8 cellular contexts compared by ENCODE assay signal in the genomic region with DNA sequence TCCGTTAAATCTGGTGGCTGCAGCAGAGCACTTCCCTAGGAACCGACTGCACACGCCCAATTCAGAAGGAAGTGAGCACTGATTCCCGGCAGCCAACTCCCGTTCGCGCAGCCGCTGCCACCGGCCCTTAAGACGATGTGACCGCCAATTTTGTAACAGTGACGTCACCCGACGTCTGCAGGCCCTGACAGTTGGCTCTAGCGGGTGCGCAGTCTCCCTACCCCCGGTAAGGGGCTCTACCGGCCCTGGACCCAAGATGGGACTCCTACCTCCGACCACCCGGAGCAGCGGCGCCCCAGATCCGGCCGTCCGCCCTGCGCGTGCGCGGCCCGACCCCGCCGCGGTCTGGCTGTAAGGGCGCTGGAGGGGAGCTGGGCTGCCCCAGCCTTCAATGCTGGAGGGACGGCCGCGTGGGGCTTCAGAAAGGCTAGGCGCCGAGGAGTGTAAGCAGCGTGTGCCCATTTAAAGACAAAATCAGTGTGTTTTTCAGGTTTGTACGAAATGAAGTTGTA. TPM values are rescaled to one million over a fixed set of nuclear protein-coding genes. Genes with fewer than 3 reads are reported as not detected.
A peak's percentile ranks its signal among the peaks of the same experiment; 100 is the strongest.
DNase-seq lines count a peak whose midpoint lies in the region; ATAC-seq and TF ChIP-seq lines count a peak whose summit lies in the region.

No MANE protein-coding gene starts in this region.

- H3K9ac ChIP-seq in MM.1S (ENCODE audit: low read length) = peak overlapping the region; percentile 36; the same call in 1 of the 2 replicates

- POLR2A ChIA-PET in activated naive CD8-positive, alpha-beta T cell treated with anti-CD3 and anti-CD28 coated beads, Interleukin-2, amount 10 ng/mL, durations not matched to agents 7 days and 5 days (lab: Charles Lee) = interaction anchor here (0.7 to 3.5 kb wide), 5 partner anchors 8 to 21 kb away, joined by 3 to 29 read pairs (median 3); a partner anchor contains a TSS

- H3K36me3 Mint-ChIP-seq in activated naive CD8-positive, alpha-beta T cell treated with anti-CD3 and anti-CD28 coated beads, Interleukin-2, amount 10 ng/mL, durations not matched to agents 7 days and 5 days = peaks cover 15% of the 10 kb centered on the region
- H3K36me3 Mint-ChIP-seq in glutamatergic neuron (ENCODE audit: unreplicated experiment) = no peaks in the 10 kb centered on the region

- H3K9me3 ChIP-seq in DOHH2 (ENCODE audit: control insufficient read depth, insufficient read depth, low read length) (no peaks in the 10 kb centered on the region), MM.1S (replicated peaks; ENCODE audit: insufficient read depth, low read length) (no peaks in the 10 kb centered on the region), thymus (ENCODE audit: control insufficient read depth) (no peaks in the 10 kb centered on the region)

- under 1% methylated on average over 41 of the region's 41 CpGs for WGBS in thymus

- H3K27ac ChIP-seq in DOHH2 (ENCODE audit: low read depth, low read length) (peak overlapping the region; percentile 56), MM.1S (ENCODE audit: low read length) (no peak overlapping the region), thymus (ENCODE audit: low read depth) (peak overlapping the region; percentile 74)

- peak overlapping the region; percentile 86 for H3K4me3 Mint-ChIP-seq in activated naive CD8-positive, alpha-beta T cell treated with anti-CD3 and anti-CD28 coated beads, Interleukin-2, amount 10 ng/mL, durations not matched to agents 7 days and 5 days
- H3K4me3 Mint-ChIP-seq in glutamatergic neuron (ENCODE audit: unreplicated experiment) = peak overlapping the region; percentile 82

- peak; percentile 78 for ATAC-seq in GM21786 (IDR thresholded peaks at IDR 0.05; ENCODE audit: unreplicated experiment)
- ATAC-seq in activated naive CD8-positive, alpha-beta T cell treated with anti-CD3 and anti-CD28 coated beads, Interleukin-2, amount 10 ng/mL, durations not matched to agents 7 days and 5 days (ENCODE audit: low read depth) = peak; percentile 82

- H3K9me2 ChIP-seq in DOHH2 (replicated peaks; ENCODE audit: control insufficient read depth, low read length) (no peaks in the 10 kb centered on the region), MM.1S (replicated peaks; ENCODE audit: insufficient read depth, low read length) (no peaks in the 10 kb centered on the region)

- H3K4me1 ChIP-seq in DOHH2 (ENCODE audit: control insufficient read depth, low read length) (peaks cover 22% of the 10 kb centered on the region), MM.1S (ENCODE audit: low read length) (no peaks in the 10 kb centered on the region), thymus (ENCODE audit: control insufficient read depth, insufficient read depth, low read length) (peaks cover 7% of the 10 kb centered on the region)

- H3K9me3 Mint-ChIP-seq in activated naive CD8-positive, alpha-beta T cell treated with anti-CD3 and anti-CD28 coated beads, Interleukin-2, amount 10 ng/mL, durations not matched to agents 7 days and 5 days = no peaks in the 10 kb centered on the region
- peaks cover 3% of the 10 kb centered on the region for H3K9me3 Mint-ChIP-seq in glutamatergic neuron (ENCODE audit: unreplicated experiment)

- H3K4me3 ChIP-seq in DOHH2 (ENCODE audit: low read length) (peak overlapping the region; percentile 78), MM.1S (ENCODE audit: low read length) (peak overlapping the region; percentile 45), thymus (ENCODE audit: low read length) (peak overlapping the region; percentile 56)

- peak overlapping the region; percentile 79 for H3K27ac Mint-ChIP-seq in activated naive CD8-positive, alpha-beta T cell treated with anti-CD3 and anti-CD28 coated beads, Interleukin-2, amount 10 ng/mL, durations not matched to agents 7 days and 5 days
- H3K27ac Mint-ChIP-seq in glutamatergic neuron (ENCODE audit: unreplicated experiment) = peak overlapping the region; percentile 94

- H3K79me2 ChIP-seq in DOHH2 (ENCODE audit: control insufficient read depth, low read length) (no peaks in the 10 kb centered on the region), MM.1S (ENCODE audit: low read length) (no peaks in the 10 kb centered on the region)

- H3K27me3 Mint-ChIP-seq in activated naive CD8-positive, alpha-beta T cell treated with anti-CD3 and anti-CD28 coated beads, Interleukin-2, amount 10 ng/mL, durations not matched to agents 7 days and 5 days = no peaks in the 10 kb centered on the region
- H3K27me3 Mint-ChIP-seq in glutamatergic neuron (ENCODE audit: unreplicated experiment) = peaks cover 1% of the 10 kb centered on the region

- H3K36me3 ChIP-seq in DOHH2 (ENCODE audit: control insufficient read depth, low read length) = peaks cover 39% of the 10 kb centered on the region
- no peaks in the 10 kb centered on the region; the same call in 1 of the 2 replicates for H3K36me3 ChIP-seq in MM.1S (replicated peaks; ENCODE audit: insufficient read depth, low read length)
- H3K36me3 ChIP-seq in thymus (ENCODE audit: control insufficient read depth, insufficient read depth) = peaks cover 20% of the 10 kb centered on the region

- H3F3A ChIP-seq in DOHH2 (ENCODE audit: control insufficient read depth, insufficient read depth) (peaks cover 51% of the 10 kb centered on the region), MM.1S (ENCODE audit: insufficient read depth, low read length) (peaks cover 37% of the 10 kb centered on the region)

- DNase-seq in MM.1S = no peak
- peak; percentile 87 for DNase-seq in SK-N-DZ (ENCODE audit: low spot score)
- peak; percentile 78 for DNase-seq in activated naive CD8-positive, alpha-beta T cell treated with anti-CD3 and anti-CD28 coated beads, Interleukin-2, amount 10 ng/mL, durations not matched to agents 7 days and 5 days
- peak; percentile 87 for DNase-seq in glutamatergic neuron
- peak; percentile 72 for DNase-seq in occipital lobe (lab: John Stamatoyannopoulos, UW)

- H3K4me2 ChIP-seq in DOHH2 (ENCODE audit: low read length) (peak overlapping the region; percentile 90), MM.1S (ENCODE audit: low read depth, low read length) (peak overlapping the region; percentile 37; the same call in 1 of the 2 replicates)

- H3K27me3 ChIP-seq in DOHH2 (ENCODE audit: control insufficient read depth, low read length) (no peaks in the 10 kb centered on the region), MM.1S (replicated peaks; ENCODE audit: insufficient read depth, low read length) (no peaks in the 10 kb centered on the region), thymus (ENCODE audit: control insufficient read depth, insufficient read depth) (no peaks in the 10 kb centered on the region)

- H4K20me1 ChIP-seq in DOHH2 (ENCODE audit: control insufficient read depth, insufficient read depth, low read depth, low read length) (no peaks in the 10 kb centered on the region), MM.1S (ENCODE audit: insufficient read depth, low read length) (no peaks in the 10 kb centered on the region)

- TF ChIP-seq CTCF in DOHH2 (IDR thresholded peaks at IDR 0.05; ENCODE audit: low read depth, low read length, poor library complexity, severe bottlenecking) (no peak), MM.1S (IDR thresholded peaks at IDR 0.05; ENCODE audit: low read length) (no peak), glutamatergic neuron (IDR thresholded peaks at IDR 0.05; ENCODE audit: partially characterized antibody, unreplicated experiment) (no peak)

- peak overlapping the region; percentile 9; the same call in 1 of the 2 replicates for H2AFZ ChIP-seq in MM.1S (ENCODE audit: low read length)

- peaks cover 15% of the 10 kb centered on the region for H3K4me1 Mint-ChIP-seq in activated naive CD8-positive, alpha-beta T cell treated with anti-CD3 and anti-CD28 coated beads, Interleukin-2, amount 10 ng/mL, durations not matched to agents 7 days and 5 days
- peaks cover 4% of the 10 kb centered on the region for H3K4me1 Mint-ChIP-seq in glutamatergic neuron (ENCODE audit: low read depth, unreplicated experiment)

RNA-seq across cellular contexts. Expression of a gene that starts 19.1 kb away (rescaled TPM):
- polyA plus RNA-seq in SK-N-DZ (2014; cell fraction: cytosol; rRNA removed) = 289 and 292 TPM in 2 replicates
- polyA plus RNA-seq in SK-N-DZ (2014; cell fraction: nucleus; rRNA removed) = 105 and 151 TPM in 2 replicates
- 100 to 1,000 TPM in 1 of 2 experiments, 10 to 100 TPM in 1; 99.1 to 102 TPM for total RNA-seq in activated naive CD8-positive, alpha-beta T cell treated with anti-CD3 and anti-CD28 coated beads, Interleukin-2, amount 10 ng/mL, durations not matched to agents 7 days and 5 days
- 249 TPM for total RNA-seq in glutamatergic neuron (ENCODE audit: unreplicated experiment)
- 203 TPM for total RNA-seq in occipital lobe
- polyA plus RNA-seq in thymus = 86.5 TPM

RNA-seq across cellular contexts. Expression of a gene that starts 32.3 kb away (rescaled TPM):
- 26.0 and 27.4 TPM in 2 replicates for polyA plus RNA-seq in SK-N-DZ (2014; cell fraction: cytosol; rRNA removed)
- 11.3 and 12.8 TPM in 2 replicates for polyA plus RNA-seq in SK-N-DZ (2014; cell fraction: nucleus; rRNA removed)
- total RNA-seq in activated naive CD8-positive, alpha-beta T cell treated with anti-CD3 and anti-CD28 coated beads, Interleukin-2, amount 10 ng/mL, durations not matched to agents 7 days and 5 days = 10 to 100 TPM; 22.2 to 22.9 TPM
- total RNA-seq in glutamatergic neuron (ENCODE audit: unreplicated experiment) = 19.6 TPM
- 46.5 TPM for total RNA-seq in occipital lobe
- 14.9 TPM for polyA plus RNA-seq in thymus

RNA-seq across cellular contexts. Expression of a gene that starts 42.8 kb away (rescaled TPM):
- 49.4 and 55.3 TPM in 2 replicates for polyA plus RNA-seq in SK-N-DZ (2014; cell fraction: cytosol; rRNA removed)
- 36.0 and 43.3 TPM in 2 replicates for polyA plus RNA-seq in SK-N-DZ (2014; cell fraction: nucleus; rRNA removed)
- total RNA-seq in activated naive CD8-positive, alpha-beta T cell treated with anti-CD3 and anti-CD28 coated beads, Interleukin-2, amount 10 ng/mL, durations not matched to agents 7 days and 5 days = 10 to 100 TPM; 29.4 to 30.4 TPM
- total RNA-seq in glutamatergic neuron (ENCODE audit: unreplicated experiment) = 41.9 TPM
- total RNA-seq in occipital lobe = 26.5 TPM
- 44.6 TPM for polyA plus RNA-seq in thymus
